Comparison of ENCODE assay signal across 1 cellular context in genomic region chr3:128270559-128271492, GRCh38.
TF ChIP-seq lines count a peak whose summit lies in the region.

No MANE protein-coding gene starts in this region.

TF ChIP-seq in GM23338, 12 proteins besides CTCF, POLR2A, EP300 and RAD21 (continued from another document):
- TF ChIP-seq ZNF462 (CRISPR knock-in tag; IDR thresholded peaks at IDR 0.05) (no peak), REST (IDR thresholded peaks at IDR 0.05; ENCODE audit: unreplicated experiment) (no peak), POLR2AphosphoS5 (IDR thresholded peaks at IDR 0.05; ENCODE audit: low read depth) (no peak), STAT1 (IDR thresholded peaks at IDR 0.05; ENCODE audit: unreplicated experiment) (no peak), ZNF331 (CRISPR knock-in tag; IDR thresholded peaks at IDR 0.05; ENCODE audit: low read depth) (no peak)
TF ChIP-seq in GM23338: peak in this region for 0.
